1 cellular context compared by ENCODE assay signal in genomic region chr6:18741741-18742140, GRCh38.
TF ChIP-seq lines count a peak whose summit lies in the region.

No MANE protein-coding gene starts in this region.

TF ChIP-seq in SK-N-SH treated with all-trans-retinoic acid at 6 μM for 48 hours, 23 proteins besides CTCF, POLR2A, EP300 and RAD21 (continued from another document):
- no peak for TF ChIP-seq TOX (CRISPR knock-in tag; IDR thresholded peaks at IDR 0.05; ENCODE audit: borderline replicate concordance)
- TF ChIP-seq TCF4 (CRISPR knock-in tag; IDR thresholded peaks at IDR 0.05; ENCODE audit: borderline replicate concordance), result no peak
- TF ChIP-seq ZFP3 (CRISPR knock-in tag; IDR thresholded peaks at IDR 0.05), result no peak
- TF ChIP-seq ISL1 (CRISPR knock-in tag; IDR thresholded peaks at IDR 0.05), result no peak
- TF ChIP-seq SNAI2 (CRISPR knock-in tag; IDR thresholded peaks at IDR 0.05), result no peak
- TF ChIP-seq, protein P1, sequence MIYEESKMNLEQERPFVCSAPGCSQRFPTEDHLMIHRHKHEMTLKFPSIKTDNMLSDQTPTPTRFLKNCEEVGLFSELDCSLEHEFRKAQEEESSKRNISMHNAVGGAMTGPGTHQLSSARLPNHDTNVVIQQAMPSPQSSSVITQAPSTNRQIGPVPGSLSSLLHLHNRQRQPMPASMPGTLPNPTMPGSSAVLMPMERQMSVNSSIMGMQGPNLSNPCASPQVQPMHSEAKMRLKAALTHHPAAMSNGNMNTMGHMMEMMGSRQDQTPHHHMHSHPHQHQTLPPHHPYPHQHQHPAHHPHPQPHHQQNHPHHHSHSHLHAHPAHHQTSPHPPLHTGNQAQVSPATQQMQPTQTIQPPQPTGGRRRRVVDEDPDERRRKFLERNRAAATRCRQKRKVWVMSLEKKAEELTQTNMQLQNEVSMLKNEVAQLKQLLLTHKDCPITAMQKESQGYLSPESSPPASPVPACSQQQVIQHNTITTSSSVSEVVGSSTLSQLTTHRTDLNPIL (CRISPR knock-in tag; IDR thresholded peaks at IDR 0.05; ENCODE audit: low read depth), result no peak
- no peak for TF ChIP-seq ZC3H10 (CRISPR knock-in tag; IDR thresholded peaks at IDR 0.05)
